11 cellular contexts compared by ENCODE assay signal in the genomic region with DNA sequence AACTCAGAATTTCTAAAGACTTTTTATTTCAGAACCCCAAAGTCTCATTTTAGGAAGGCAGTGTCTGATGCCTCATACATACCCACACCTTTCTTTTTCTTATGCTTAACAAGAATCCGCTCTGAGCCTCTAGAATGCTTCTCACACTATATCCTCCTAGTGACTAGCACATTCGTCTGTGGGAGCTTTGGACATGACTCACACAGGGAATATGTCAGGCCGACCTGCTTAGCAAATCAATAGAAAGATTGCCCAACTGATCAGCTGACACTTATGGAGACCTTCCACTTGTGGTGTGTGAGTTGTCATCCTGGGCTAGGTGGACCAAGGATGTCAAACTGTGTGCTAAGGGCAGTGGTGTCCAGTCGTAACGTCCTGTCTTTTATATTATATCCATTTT.
DNase-seq lines count a peak whose midpoint lies in the region; ATAC-seq and TF ChIP-seq lines count a peak whose summit lies in the region.
"Had no signal": no experiment of that assay in that cellular context is flagged by ENCODE, and none has a peak within 500 bp of the region (broad histone marks: within the 10 kb centered on the region; RNA-seq: fewer than 3 reads in every experiment).

No MANE protein-coding gene starts in this region.

- ATAC-seq in omental fat pad (ENCODE audit: low FRiP score) (peak; percentile 78), right cardiac atrium (no peak)

- H3K27ac ChIP-seq in MM.1S (ENCODE audit: low read length): no peak overlapping the region
- no peak overlapping the region for H3K27ac ChIP-seq in right cardiac atrium (ENCODE audit: low read length)
- H3K27ac ChIP-seq: KMS-11 had no signal

- no peaks in the 10 kb centered on the region for H3K36me3 ChIP-seq in NT2/D1 (ENCODE audit: insufficient read depth, insufficient read length, low read length)
- no peaks in the 10 kb centered on the region for H3K36me3 ChIP-seq in MM.1S (replicated peaks; ENCODE audit: insufficient read depth, low read length)

- H3F3A ChIP-seq in MM.1S (ENCODE audit: insufficient read depth, low read length): peaks cover 35% of the 10 kb centered on the region

- TF ChIP-seq CTCF in omental fat pad (IDR thresholded peaks at IDR 0.05) (no peak), MM.1S (IDR thresholded peaks at IDR 0.05; ENCODE audit: low read length) (no peak)

- no peaks in the 10 kb centered on the region for H4K20me1 ChIP-seq in MM.1S (ENCODE audit: insufficient read depth, low read length)

- H3K4me2 ChIP-seq in MM.1S (ENCODE audit: low read depth, low read length): no peak overlapping the region
- H3K4me2 ChIP-seq: KMS-11 had no signal

- no peaks in the 10 kb centered on the region for H3K9me2 ChIP-seq in MM.1S (replicated peaks; ENCODE audit: insufficient read depth, low read length)

- H3K9me3 ChIP-seq in NT2/D1 (ENCODE audit: insufficient read depth, low read length): no peaks in the 10 kb centered on the region
- H3K9me3 ChIP-seq in MM.1S (replicated peaks; ENCODE audit: insufficient read depth, low read length): no peaks in the 10 kb centered on the region
- no peaks in the 10 kb centered on the region for H3K9me3 ChIP-seq in right cardiac atrium (ENCODE audit: control insufficient read depth, low read length)

- intact Hi-C loops in right cardiac atrium (cut with DNase I): no loop called here

- WGBS in right cardiac atrium: 85% methylated on average over 5 of the region's 5 CpGs

- H3K79me2 ChIP-seq in MM.1S (ENCODE audit: low read length): no peaks in the 10 kb centered on the region

- H2AFZ ChIP-seq in MM.1S (ENCODE audit: low read length): no peak overlapping the region

- H3K9ac ChIP-seq in NT2/D1 (ENCODE audit: insufficient read length, low read depth): no peak overlapping the region
- no peak overlapping the region for H3K9ac ChIP-seq in MM.1S (ENCODE audit: low read length)
- H3K9ac ChIP-seq: KMS-11 had no signal

- DNase-seq in GM04503 (ENCODE audit: low read depth) (peak; percentile 90), NT2/D1 (ENCODE audit: low read depth, low spot score) (peak; percentile 30), epidermal melanocyte (ENCODE audit: insufficient read length, low spot score) (peak; percentile 43), omental fat pad (ENCODE audit: low spot score) (no peak), NCI-H82 treated with DMSO at 0.1 percent for 48 hours (lab: John Stamatoyannopoulos, UW; ENCODE audit: unreplicated experiment) (no peak), DMS79 (lab: John Stamatoyannopoulos, UW) (no peak), MM.1S (no peak), right cardiac atrium (no peak)
- DNase-seq: NCI-H526; stimulated activated CD8-positive, alpha-beta memory T cell treated with anti-CD3 and anti-CD28 coated beads, Interleukin-4, amount 100 ng/mL, for 48 hours had no signal

- H3K27me3 ChIP-seq in NT2/D1 (ENCODE audit: insufficient read depth, insufficient read length) (no peaks in the 10 kb centered on the region), MM.1S (replicated peaks; ENCODE audit: insufficient read depth, low read length) (no peaks in the 10 kb centered on the region), right cardiac atrium (ENCODE audit: control insufficient read depth, insufficient read depth) (no peaks in the 10 kb centered on the region)

- H3K4me3 ChIP-seq in NT2/D1 (ENCODE audit: insufficient read length, low read depth) (no peak overlapping the region), MM.1S (ENCODE audit: low read length) (no peak overlapping the region), right cardiac atrium (ENCODE audit: low read length) (no peak overlapping the region)

- H3K4me1 ChIP-seq in NT2/D1 (ENCODE audit: insufficient read depth, insufficient read length) (no peaks in the 10 kb centered on the region), MM.1S (ENCODE audit: low read length) (peaks cover 64% of the 10 kb centered on the region), right cardiac atrium (ENCODE audit: control insufficient read depth, insufficient read depth, low read length) (peaks cover 11% of the 10 kb centered on the region)

Comparison
In these comparisons a context has a peak if more than half of its experiments do, and no peak if none do; other contexts are left out.
1. DNase-seq: peak in GM04503 (single experiment), NT2/D1 (single experiment) and epidermal melanocyte (single experiment); none in omental fat pad (single experiment), NCI-H82 treated with DMSO at 0.1 percent for 48 hours (single experiment), DMS79 (single experiment), MM.1S (single experiment) and right cardiac atrium (0 of 3).